13 cellular contexts compared by ENCODE assay signal in genomic region chr7:8290645-8291308, GRCh38. TPM values are rescaled to one million over a fixed set of nuclear protein-coding genes. Genes with fewer than 3 reads are reported as not detected.
A peak's percentile ranks its signal among the peaks of the same experiment; 100 is the strongest.
DNase-seq lines count a peak whose midpoint lies in the region; ATAC-seq and TF ChIP-seq lines count a peak whose summit lies in the region.
"Had no signal": no experiment of that assay in that cellular context is flagged by ENCODE, and none has a peak within 500 bp of the region (broad histone marks: within the 10 kb centered on the region; RNA-seq: fewer than 3 reads in every experiment).

No MANE protein-coding gene starts in this region.

- no TSS peak for BruUV-seq in mammary epithelial cell (replicated peaks; lab: Mats Ljungman, UMichigan)

- H3K27ac ChIP-seq in mammary epithelial cell (ENCODE audit: insufficient read depth, low read depth, low read length) = no peak overlapping the region
- no peak overlapping the region for H3K27ac ChIP-seq in CD4-positive, alpha-beta memory T cell (ENCODE audit: low read depth, low read length)

- H3K27ac Mint-ChIP-seq in CD4-positive, alpha-beta memory T cell = no peak overlapping the region
- H3K27ac Mint-ChIP-seq: activated CD8-positive, alpha-beta T cell treated with anti-CD3 and anti-CD28 coated beads for 36 hours; activated naive CD4-positive, alpha-beta T cell treated with anti-CD3 and anti-CD28 coated beads, Interleukin-2, amount 50 U/mL, for 72 hours had no signal

- no peaks in the 10 kb centered on the region for H3K27me3 ChIP-seq in mammary epithelial cell (ENCODE audit: insufficient read depth, low read length)
- H3K27me3 ChIP-seq in CD4-positive, alpha-beta memory T cell (ENCODE audit: insufficient read depth, low read length) = no peaks in the 10 kb centered on the region

- H3K4me1 Mint-ChIP-seq in CD4-positive, alpha-beta memory T cell = no peaks in the 10 kb centered on the region

- H3K9me3 ChIP-seq in mammary epithelial cell (replicated peaks; ENCODE audit: insufficient read depth, low read length) = no peaks in the 10 kb centered on the region
- no peaks in the 10 kb centered on the region for H3K9me3 ChIP-seq in CD4-positive, alpha-beta memory T cell (ENCODE audit: control insufficient read depth in 1 of 2, low read length in 2 of 2)

- H3K27me3 Mint-ChIP-seq in CD4-positive, alpha-beta memory T cell = peaks cover 9 to 15% of the 10 kb centered on the region in 2 donors

- ATAC-seq in left ventricle myocardium superior (peak; percentile 76), Right ventricle myocardium inferior (no peak), HG02571 (IDR thresholded peaks at IDR 0.05; ENCODE audit: unreplicated experiment) (no peak), GM18502 (IDR thresholded peaks at IDR 0.05; ENCODE audit: poor library complexity, unreplicated experiment) (no peak), HG02798 (IDR thresholded peaks at IDR 0.05; ENCODE audit: poor library complexity, unreplicated experiment) (no peak)
- ATAC-seq: activated CD8-positive, alpha-beta T cell treated with anti-CD3 and anti-CD28 coated beads for 36 hours; activated naive CD4-positive, alpha-beta T cell treated with anti-CD3 and anti-CD28 coated beads, Interleukin-2, amount 50 U/mL, for 72 hours had no signal

- no peaks in the 10 kb centered on the region for H4K20me1 ChIP-seq in mammary epithelial cell (ENCODE audit: insufficient read depth, low read length)

- dilution Hi-C loops in mammary epithelial cell (cut with HindIII; ENCODE audit: low sequenced_read_pairs) = no loop called here

- intact Hi-C loops in left ventricle myocardium superior (cut with micrococcal nuclease) (loop anchor here (10.0 kb wide), 1 partner anchor 56 kb away; no protein-coding TSS in a partner anchor), Right ventricle myocardium inferior (cut with DNase I) (loop anchor here (10.0 kb wide), 3 partner anchors 326 to 696 kb away; partner anchors contain the start of gene GLCCI1), mammary epithelial cell (cut with micrococcal nuclease) (loop anchor here (10.0 kb wide), 2 partner anchors 256 to 726 kb away; partner anchors contain the start of gene MIOS)
- intact Hi-C loops in CD4-positive, alpha-beta memory T cell (cut with micrococcal nuclease) = loop anchor here (10.0 kb wide), 1 partner anchor 866 kb away; no protein-coding TSS in a partner anchor

- in situ Hi-C loops in mammary epithelial cell (cut with MboI; ENCODE audit: low sequenced_read_pairs in 2 of 2) = no loop called here

- no peak overlapping the region for H2AFZ ChIP-seq in mammary epithelial cell (ENCODE audit: low read depth, low read length)

- H3K4me3 ChIP-seq in mammary epithelial cell (replicated peaks in 1 of 3; ENCODE audit: insufficient read depth in 1 of 3, low read depth in 2 of 3, low read length in 3 of 3) = no peak overlapping the region
- no peak overlapping the region for H3K4me3 ChIP-seq in CD4-positive, alpha-beta memory T cell (ENCODE audit: low read length in 2 of 2)

- no peaks in the 10 kb centered on the region for H3K79me2 ChIP-seq in mammary epithelial cell (ENCODE audit: insufficient read depth, low read length)

- CTCF ChIA-PET in mammary epithelial cell (lab: Charles Lee; ENCODE audit: low non-redundant PET) = no interaction called here
- CTCF ChIA-PET in CD4-positive, alpha-beta memory T cell (lab: Charles Lee; ENCODE audit: partially characterized antibody) = no interaction called here

- no peak overlapping the region for H3K4me3 Mint-ChIP-seq in CD4-positive, alpha-beta memory T cell
- H3K4me3 Mint-ChIP-seq: activated CD8-positive, alpha-beta T cell treated with anti-CD3 and anti-CD28 coated beads for 36 hours had no signal

- no peak overlapping the region for H3K9ac ChIP-seq in mammary epithelial cell (ENCODE audit: insufficient read depth, low read length)

- no peaks in the 10 kb centered on the region for H3K36me3 ChIP-seq in mammary epithelial cell (ENCODE audit: insufficient read depth, low read length)
- no peaks in the 10 kb centered on the region for H3K36me3 ChIP-seq in CD4-positive, alpha-beta memory T cell (ENCODE audit: insufficient read depth, low read length)

- TF ChIP-seq CTCF in mammary epithelial cell (conservative IDR thresholded peaks at IDR 0.05 in 1 of 2, IDR thresholded peaks at IDR 0.05 in 1 of 2; ENCODE audit: extremely low read depth in 1 of 2, insufficient read depth in 1 of 2, low read depth in 1 of 2, low read length in 2 of 2) = no peak

- no peak overlapping the region for H3K4me2 ChIP-seq in mammary epithelial cell (ENCODE audit: insufficient read depth, low read depth, low read length)

- WGBS in mammary epithelial cell (ENCODE audit: low coverage, missing lambda C conversion rate) = 26% methylated on average over 3 of the region's 3 CpGs

- no peaks in the 10 kb centered on the region for H3K36me3 Mint-ChIP-seq in CD4-positive, alpha-beta memory T cell
- H3K36me3 Mint-ChIP-seq: activated naive CD4-positive, alpha-beta T cell treated with anti-CD3 and anti-CD28 coated beads, Interleukin-2, amount 50 U/mL, for 72 hours had no signal

- POLR2A ChIA-PET in CD4-positive, alpha-beta memory T cell (lab: Charles Lee; ENCODE audit: partially characterized antibody) = no interaction called here

- H3K4me1 ChIP-seq in mammary epithelial cell (ENCODE audit: insufficient read depth, low read length) = no peaks in the 10 kb centered on the region
- H3K4me1 ChIP-seq in CD4-positive, alpha-beta memory T cell (ENCODE audit: insufficient read depth, low read length) = no peaks in the 10 kb centered on the region

- DNase-seq in left ventricle myocardium superior = no peak
- no peak for DNase-seq in Right ventricle myocardium inferior (ENCODE audit: missing footprints)
- DNase-seq in NCI-H2171 treated with DMSO at 0.1 percent for 48 hours (lab: John Stamatoyannopoulos, UW) = peak; percentile 53
- DNase-seq in mammary epithelial cell = peak; percentile 29
- DNase-seq in CD4-positive, alpha-beta memory T cell = no peak
- DNase-seq: activated CD8-positive, alpha-beta T cell treated with anti-CD3 and anti-CD28 coated beads for 36 hours; EL; NCI-H524 treated with DMSO at 0.1 percent for 48 hours; stimulated activated naive CD4-positive, alpha-beta T cell had no signal

- no peaks in the 10 kb centered on the region for H3K9me3 Mint-ChIP-seq in CD4-positive, alpha-beta memory T cell
- H3K9me3 Mint-ChIP-seq: activated CD8-positive, alpha-beta T cell treated with anti-CD3 and anti-CD28 coated beads for 36 hours; activated naive CD4-positive, alpha-beta T cell treated with anti-CD3 and anti-CD28 coated beads, Interleukin-2, amount 50 U/mL, for 72 hours had no signal

RNA-seq across cellular contexts. Expression of gene ICA1, which starts 28.8 kb away (rescaled TPM):
- total RNA-seq in left ventricle myocardium superior (51.0 TPM), Right ventricle myocardium inferior (44.3 TPM), mammary epithelial cell (10 to 100 TPM in 1 of 2 donors, 1 to 10 TPM in 1; 5.6 to 24.7 TPM)
- polyA plus RNA-seq in mammary epithelial cell = 0.17 TPM
- not detected for polyA minus RNA-seq in mammary epithelial cell
- total RNA-seq in CD4-positive, alpha-beta memory T cell = 1 to 10 TPM; 1.2 TPM
- 1 to 10 TPM; 3.6 to 7.4 TPM for polyA plus RNA-seq in CD4-positive, alpha-beta memory T cell

Comparison
In these comparisons a context has a peak if more than half of its experiments do, and no peak if none do; other contexts are left out.
1. DNase-seq: peak in NCI-H2171 treated with DMSO at 0.1 percent for 48 hours (single experiment) and mammary epithelial cell (single experiment); none in left ventricle myocardium superior (single experiment), Right ventricle myocardium inferior (single experiment) and CD4-positive, alpha-beta memory T cell (0 of 5).